Comparison of ENCODE assay signal across 8 cellular contexts in the genomic region with DNA sequence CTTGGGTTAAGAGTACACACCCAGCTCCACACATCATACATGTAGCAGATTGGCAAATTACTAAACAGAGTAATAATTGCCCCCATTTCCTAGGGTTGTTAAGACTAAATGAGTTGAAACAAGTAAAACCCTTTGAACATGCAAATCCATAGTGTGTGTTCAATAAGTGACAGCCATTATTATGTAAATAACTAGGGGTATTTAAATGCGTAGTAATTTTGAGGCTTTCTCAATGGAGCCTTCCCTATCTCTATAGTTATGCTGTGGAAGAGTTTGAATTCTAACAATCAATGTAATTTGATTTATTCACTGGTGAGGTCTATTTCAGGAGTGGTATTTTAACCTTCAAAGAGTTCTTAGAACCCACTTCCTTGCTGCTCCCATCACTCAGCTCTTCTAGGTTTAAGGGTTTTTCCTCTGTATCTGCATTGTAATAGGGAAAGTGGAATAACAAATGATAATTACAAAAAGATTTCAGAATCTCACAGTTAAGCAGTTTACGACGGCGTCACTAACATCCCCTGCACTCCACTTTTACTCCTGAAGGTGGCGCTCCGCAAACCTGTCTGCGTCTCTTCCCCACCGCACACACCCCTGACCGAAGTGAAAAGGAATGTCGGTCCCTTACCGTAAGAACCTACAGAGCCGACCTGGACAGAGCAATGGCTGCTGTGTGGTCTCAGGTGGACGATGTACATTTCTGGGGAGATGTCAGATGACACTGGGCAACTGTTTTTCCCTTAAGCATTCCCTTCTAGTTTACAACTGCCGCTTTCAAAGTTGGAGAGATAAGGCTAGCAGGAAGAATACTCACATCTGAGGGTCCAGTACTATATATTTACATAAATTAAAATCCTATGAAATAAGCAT.
A peak's percentile ranks its signal among the peaks of the same experiment; 100 is the strongest.
DNase-seq lines count a peak whose midpoint lies in the region; ATAC-seq and TF ChIP-seq lines count a peak whose summit lies in the region.

No MANE protein-coding gene starts in this region.

- DNase-seq in GM13977 (ENCODE audit: low spot score) (peak; percentile 62), PC-3 (peak; percentile 37), cardiac muscle cell (ENCODE audit: low read depth in 1 of 2, low spot score in 1 of 2) (peak; percentile 80 to 82), posterior cingulate gyrus (peak in 7 of 10 donors; percentile 32 to 88 (median 73)), upper lobe of right lung (peak; percentile 83), NCI-H2171 treated with DMSO at 0.1 percent for 48 hours (lab: John Stamatoyannopoulos, UW) (no peak)
- DNase-seq in activated naive CD4-positive, alpha-beta T cell treated with Interleukin-2 at 50 U/mL for 16 hours = peak; percentile 61

- no peaks in the 10 kb centered on the region for H3K4me1 ChIP-seq in PC-3 (ENCODE audit: insufficient read depth, low read length)
- no peaks in the 10 kb centered on the region for H3K4me1 ChIP-seq in cardiac muscle cell (ENCODE audit: low read depth)
- H3K4me1 ChIP-seq in upper lobe of right lung = no peaks in the 10 kb centered on the region

- H3K9ac ChIP-seq in PC-3 (ENCODE audit: low read length) = no peak overlapping the region

- CTCF ChIA-PET in PC-3 (lab: Charles Lee) = no interaction called here

- BruUV-seq in PC-3 (replicated peaks; lab: Mats Ljungman, UMichigan) = no TSS peak

- H3K9me2 ChIP-seq in PC-3 (replicated peaks; ENCODE audit: low read length) = no peaks in the 10 kb centered on the region

- POLR2A ChIA-PET in PC-3 (lab: Charles Lee; ENCODE audit: unreplicated experiment) = no interaction called here

- H3K9me3 ChIP-seq in PC-3 (ENCODE audit: low read length) (no peaks in the 10 kb centered on the region), cardiac muscle cell (ENCODE audit: low read depth) (no peaks in the 10 kb centered on the region), upper lobe of right lung (no peaks in the 10 kb centered on the region)

- no peaks in the 10 kb centered on the region for H3F3A ChIP-seq in PC-3 (ENCODE audit: low read length, unreplicated experiment)

- H3K79me2 ChIP-seq in PC-3 (ENCODE audit: low read length) = no peaks in the 10 kb centered on the region

- H3K27ac ChIP-seq in PC-3 (ENCODE audit: low read length) (no peak overlapping the region), cardiac muscle cell (no peak overlapping the region), upper lobe of right lung (peak overlapping the region; percentile 20)

- in situ Hi-C loops in GM13977 (cut with MboI; ENCODE audit: low pct_unique_long_range_greater_than_20kb, low sequenced_read_pairs, unreplicated experiment) = no loop called here

- ATAC-seq in HG02885 (IDR thresholded peaks at IDR 0.05; ENCODE audit: poor library complexity, unreplicated experiment) (peak; percentile 69), PC-3 (no peak), upper lobe of right lung (peak; percentile 93)

- H3K4me2 ChIP-seq in PC-3 (ENCODE audit: low read length) = no peak overlapping the region

- no peaks in the 10 kb centered on the region for H4K20me1 ChIP-seq in PC-3 (ENCODE audit: low read length)

- H3K36me3 ChIP-seq in PC-3 (ENCODE audit: low read depth, low read length) (no peaks in the 10 kb centered on the region; the same call in 1 of the 2 replicates), cardiac muscle cell (no peaks in the 10 kb centered on the region), upper lobe of right lung (no peaks in the 10 kb centered on the region)

- H2AFZ ChIP-seq in PC-3 (ENCODE audit: low read length) = no peak overlapping the region

- peak; percentile 79 for TF ChIP-seq CTCF in GM13977 (IDR thresholded peaks at IDR 0.05; ENCODE audit: extremely low read depth, insufficient read depth, missing control alignments)
- TF ChIP-seq CTCF in PC-3 (conservative IDR thresholded peaks at IDR 0.05; ENCODE audit: low read depth, low read length) = peak; percentile 86
- peak; percentile 93 for TF ChIP-seq CTCF in cardiac muscle cell (IDR thresholded peaks at IDR 0.05; ENCODE audit: low read depth, low read length)
- peak; percentile 74 for TF ChIP-seq CTCF in upper lobe of right lung (IDR thresholded peaks at IDR 0.05)

- H3K4me3 ChIP-seq in PC-3 (ENCODE audit: low read length) (no peak overlapping the region), cardiac muscle cell (no peak overlapping the region), upper lobe of right lung (peak overlapping the region; percentile 9)

- H3K27me3 ChIP-seq in PC-3 (ENCODE audit: low read length) (no peaks in the 10 kb centered on the region), cardiac muscle cell (no peaks in the 10 kb centered on the region), upper lobe of right lung (no peaks in the 10 kb centered on the region)

- intact Hi-C loops in PC-3 (cut with micrococcal nuclease) (no loop called here), posterior cingulate gyrus (cut with DNase I) (loop anchor here (10.0 kb wide), 1 partner anchor 79 kb away; the partner anchor contains the start of gene ZC3H12C), upper lobe of right lung (cut with DNase I) (no loop called here)
